9 cellular contexts compared by ENCODE assay signal in genomic region chr17:44110011-44110686, GRCh38. TPM values are rescaled to one million over a fixed set of nuclear protein-coding genes. Genes with fewer than 3 reads are reported as not detected.
A peak's percentile ranks its signal among the peaks of the same experiment; 100 is the strongest.
DNase-seq lines count a peak whose midpoint lies in the region; ATAC-seq and TF ChIP-seq lines count a peak whose summit lies in the region.
"Had no signal": no experiment of that assay in that cellular context is flagged by ENCODE, and none has a peak within 500 bp of the region (broad histone marks: within the 10 kb centered on the region; RNA-seq: fewer than 3 reads in every experiment).

No MANE protein-coding gene starts in this region.

- H3K36me3 ChIP-seq in HUES6 (ENCODE audit: control insufficient read depth, insufficient read depth, low read length), result peaks cover 7% of the 10 kb centered on the region; the same call in 1 of the 2 replicates

- no peaks in the 10 kb centered on the region for H3K9me3 Mint-ChIP-seq in chondrocyte (ENCODE audit: low read depth)
- no peaks in the 10 kb centered on the region for H3K9me3 Mint-ChIP-seq in naive thymus-derived CD8-positive, alpha-beta T cell

- H3K36me3 Mint-ChIP-seq in chondrocyte (ENCODE audit: low read depth), result no peaks in the 10 kb centered on the region
- peaks cover 0 to 19% (median 0%) of the 10 kb centered on the region in 3 donors for H3K36me3 Mint-ChIP-seq in naive thymus-derived CD8-positive, alpha-beta T cell

- H3K27ac ChIP-seq in 22Rv1 (peak overlapping the region; percentile 62), HUES6 (ENCODE audit: low read depth, low read length) (no peak overlapping the region)

- no peak for ATAC-seq in naive thymus-derived CD8-positive, alpha-beta T cell
- ATAC-seq in HG03354 (IDR thresholded peaks at IDR 0.05; ENCODE audit: poor library complexity, severe bottlenecking, unreplicated experiment) (no peak), HG03139 (IDR thresholded peaks at IDR 0.05; ENCODE audit: unreplicated experiment) (no peak), HG03097 (IDR thresholded peaks at IDR 0.05; ENCODE audit: low FRiP score, unreplicated experiment) (no peak)

- peaks cover 50% of the 10 kb centered on the region for H3K4me1 Mint-ChIP-seq in chondrocyte (ENCODE audit: low read depth)
- peaks cover 25 to 52% (median 42%) of the 10 kb centered on the region in 4 donors for H3K4me1 Mint-ChIP-seq in naive thymus-derived CD8-positive, alpha-beta T cell

- H3K27ac Mint-ChIP-seq in chondrocyte (ENCODE audit: unreplicated experiment), result peak overlapping the region; percentile 85
- H3K27ac Mint-ChIP-seq in naive thymus-derived CD8-positive, alpha-beta T cell, result peak overlapping the region in 1 of 10 donors; percentile 22

- peak overlapping the region; percentile 45; the same call in 1 of the 2 replicates for H3K4me3 ChIP-seq in HUES6 (ENCODE audit: low read depth, low read length)

- DNase-seq in chondrocyte (ENCODE audit: low spot score), result no peak
- no peak for DNase-seq in naive thymus-derived CD8-positive, alpha-beta T cell
- no peak for DNase-seq in NCI-H2196 (lab: John Stamatoyannopoulos, UW; ENCODE audit: unreplicated experiment)
- DNase-seq: Calu3 had no signal

- no peaks in the 10 kb centered on the region for H3K27me3 Mint-ChIP-seq in chondrocyte (ENCODE audit: low read depth)
- H3K27me3 Mint-ChIP-seq in naive thymus-derived CD8-positive, alpha-beta T cell, result no peaks in the 10 kb centered on the region

- no peaks in the 10 kb centered on the region for H3K9me3 ChIP-seq in HUES6 (ENCODE audit: control insufficient read depth, insufficient read depth, low read depth, low read length)

- H3K9ac ChIP-seq in HUES6 (ENCODE audit: low read length), result peak overlapping the region; percentile 55

- POLR2A ChIA-PET in naive thymus-derived CD8-positive, alpha-beta T cell (lab: Charles Lee), result interaction anchor here (1.9 kb wide), 1 partner anchor 13 kb away, joined by 16 read pairs; the partner anchor contains the start of gene HDAC5

- H3K4me3 Mint-ChIP-seq in chondrocyte (ENCODE audit: unreplicated experiment), result peak overlapping the region; percentile 71
- H3K4me3 Mint-ChIP-seq in naive thymus-derived CD8-positive, alpha-beta T cell, result peak overlapping the region in 7 of 10 donors; percentile 2 to 79 (median 38)

- H3K4me1 ChIP-seq in HUES6 (ENCODE audit: control insufficient read depth, insufficient read depth, low read length), result peaks cover 64% of the 10 kb centered on the region

- no peak for TF ChIP-seq CTCF in 22Rv1 (IDR thresholded peaks at IDR 0.05)
- no peak for TF ChIP-seq CTCF in chondrocyte (IDR thresholded peaks at IDR 0.05)

- no peaks in the 10 kb centered on the region for H3K27me3 ChIP-seq in HUES6 (ENCODE audit: control insufficient read depth, insufficient read depth, low read length)

RNA-seq across cellular contexts. Expression of gene HDAC5, which starts 13.3 kb away (rescaled TPM):
- total RNA-seq in chondrocyte, result 46.3 to 51.2 TPM (median 47.0 TPM) in 3 replicates
- 10 to 100 TPM; 71.1 to 73.8 TPM for total RNA-seq in naive thymus-derived CD8-positive, alpha-beta T cell
- 10 to 100 TPM; 25.3 to 41.8 (median 27.2) TPM for polyA plus RNA-seq in naive thymus-derived CD8-positive, alpha-beta T cell

RNA-seq across cellular contexts. Expression of gene HROB, which starts 31.6 kb away (rescaled TPM):
- total RNA-seq in chondrocyte, result 1.3 to 2.8 TPM (median 2.0 TPM) in 3 replicates
- 1 to 10 TPM in 1 of 2 experiments, under 1 TPM in 1; 0.88 to 1.2 TPM for total RNA-seq in naive thymus-derived CD8-positive, alpha-beta T cell
- polyA plus RNA-seq in naive thymus-derived CD8-positive, alpha-beta T cell, result under 1 TPM in 2 of 3 donors, not detected in 1; 0.08 to 0.24 TPM

RNA-seq across cellular contexts. Expression of gene G6PC3, which starts 39.6 kb away (rescaled TPM):
- 52.3 to 70.5 TPM (median 59.2 TPM) in 3 replicates for total RNA-seq in chondrocyte
- total RNA-seq in naive thymus-derived CD8-positive, alpha-beta T cell, result 10 to 100 TPM; 15.0 to 19.1 TPM
- 10 to 100 TPM; 25.5 to 31.3 (median 26.6) TPM for polyA plus RNA-seq in naive thymus-derived CD8-positive, alpha-beta T cell

RNA-seq across cellular contexts. Expression of gene LSM12, which starts 43.7 kb away (rescaled TPM):
- 48.3 to 51.0 TPM (median 49.7 TPM) in 3 replicates for total RNA-seq in chondrocyte
- 10 to 100 TPM; 33.3 to 36.0 TPM for total RNA-seq in naive thymus-derived CD8-positive, alpha-beta T cell
- 10 to 100 TPM; 63.4 to 82.6 (median 66.7) TPM for polyA plus RNA-seq in naive thymus-derived CD8-positive, alpha-beta T cell
